ENCODE assay signal across 10 cellular contexts in genomic region chr16:62077998-62078397, GRCh38. TPM values are rescaled to one million over a fixed set of nuclear protein-coding genes. Genes with fewer than 3 reads are reported as not detected.
A peak's percentile ranks its signal among the peaks of the same experiment; 100 is the strongest.
DNase-seq lines count a peak whose midpoint lies in the region; ATAC-seq and TF ChIP-seq lines count a peak whose summit lies in the region.
"Had no signal": no experiment of that assay in that cellular context is flagged by ENCODE, and none has a peak within 500 bp of the region (broad histone marks: within the 10 kb centered on the region; RNA-seq: fewer than 3 reads in every experiment).

No MANE protein-coding gene starts in this region.

- H3K4me3 ChIP-seq in Caco-2 (ENCODE audit: low read depth, low read length) (no peak overlapping the region), lung (no peak overlapping the region)

- no peaks in the 10 kb centered on the region for H3K9me3 Mint-ChIP-seq in Caco-2 (ENCODE audit: unreplicated experiment)

- POLR2A ChIA-PET in Caco-2 (lab: Charles Lee): no interaction called here

- no peaks in the 10 kb centered on the region for H3K4me1 Mint-ChIP-seq in Caco-2 (ENCODE audit: low read depth, unreplicated experiment)
- H3K4me1 Mint-ChIP-seq: immature natural killer cell had no signal

- CTCF ChIA-PET in Caco-2 (lab: Charles Lee): interaction anchor here (0.5 to 1.0 kb wide), 2 partner anchors 133 to 472 kb away, joined by 3 read pairs; no protein-coding TSS in a partner anchor

- H3K36me3 ChIP-seq in Caco-2 (ENCODE audit: control insufficient read depth, insufficient read depth, low read length) (no peaks in the 10 kb centered on the region), lung (ENCODE audit: control insufficient read depth in 2 of 2, insufficient read depth in 2 of 2, low read length in 2 of 2) (no peaks in the 10 kb centered on the region)

- H3K27me3 ChIP-seq in Caco-2 (replicated peaks; ENCODE audit: control insufficient read depth, insufficient read depth, low read length) (no peaks in the 10 kb centered on the region), lung (ENCODE audit: control insufficient read depth, insufficient read depth) (no peaks in the 10 kb centered on the region)

- peak; percentile 11 for ATAC-seq in lung (ENCODE audit: insufficient read depth, low FRiP score)
- no peak for ATAC-seq in GM18858 (IDR thresholded peaks at IDR 0.05; ENCODE audit: unreplicated experiment)
- ATAC-seq in GM18870 (IDR thresholded peaks at IDR 0.05; ENCODE audit: unreplicated experiment): no peak

- BruUV-seq in Caco-2 (replicated peaks; lab: Mats Ljungman, UMichigan): no TSS peak

- H3K27me3 Mint-ChIP-seq in Caco-2 (ENCODE audit: insufficient read depth, unreplicated experiment): peaks cover 11% of the 10 kb centered on the region

- WGBS in lung, 2 donors: 57 to 59% methylated on average over 4 of the region's 4 CpGs

- no peak overlapping the region for H3K4me3 Mint-ChIP-seq in Caco-2 (ENCODE audit: unreplicated experiment)
- H3K4me3 Mint-ChIP-seq: immature natural killer cell had no signal

- H3K36me3 Mint-ChIP-seq in Caco-2 (ENCODE audit: insufficient read depth, unreplicated experiment): no peaks in the 10 kb centered on the region
- H3K36me3 Mint-ChIP-seq: immature natural killer cell had no signal

- no peak overlapping the region for H3K27ac Mint-ChIP-seq in Caco-2 (ENCODE audit: unreplicated experiment)
- H3K27ac Mint-ChIP-seq: immature natural killer cell had no signal

- no peak overlapping the region for H3K27ac ChIP-seq in lung (ENCODE audit: low read depth in 1 of 2, low read length in 1 of 2)

- H3K4me1 ChIP-seq in Caco-2: no peaks in the 10 kb centered on the region
- no peaks in the 10 kb centered on the region for H3K4me1 ChIP-seq in lung (ENCODE audit: control insufficient read depth in 2 of 2, insufficient read depth in 2 of 2, low read length in 2 of 2)

- intact Hi-C loops in Caco-2 (cut with micrococcal nuclease; ENCODE audit: unreplicated experiment): no loop called here

- DNase-seq in Caco-2 (peak; percentile 38 to 40), H4 (ENCODE audit: low spot score) (peak; percentile 11), UCSD-AML1 (lab: John Stamatoyannopoulos, UW; ENCODE audit: unreplicated experiment) (peak; percentile 7), lung (ENCODE audit: low spot score) (no peak), dedifferentiated amniotic fluid mesenchymal stem cell (ENCODE audit: extremely low spot score) (no peak), activated T-cell treated with anti-CD3 and anti-CD28 coated beads for 4 hours (no peak)
- DNase-seq: activated naive CD4-positive, alpha-beta T cell; immature natural killer cell had no signal

- TF ChIP-seq CTCF in Caco-2 (IDR thresholded peaks at IDR 0.05; ENCODE audit: insufficient read depth in 1 of 2, low read depth in 1 of 2, low read length in 1 of 2, severe bottlenecking in 1 of 2, unreplicated experiment in 1 of 2): peak; percentile 38 to 43
- TF ChIP-seq CTCF in lung (IDR thresholded peaks at IDR 0.05; ENCODE audit: control extremely low read depth, extremely low read depth): no peak

- H3K9me3 ChIP-seq in Caco-2 (no peaks in the 10 kb centered on the region), lung (ENCODE audit: control insufficient read depth in 2 of 2, insufficient read depth in 1 of 2, low read length in 1 of 2) (peaks cover 0 to 3% of the 10 kb centered on the region in 2 donors)

RNA-seq across cellular contexts. Expression of gene CDH8, which starts 41.8 kb away (rescaled TPM):
- total RNA-seq in Caco-2 (2022) (1.4 and 1.7 TPM in 2 replicates), lung (1 to 10 TPM in 1 of 2 donors, under 1 TPM in 1; 0.55 to 3.1 TPM)
- 0.08 and 1.4 TPM in 2 replicates for total RNA-seq in H4 (2014; rRNA removed; shearing (Covaris generic))
- polyA plus RNA-seq in lung: under 1 TPM; 0.02 to 0.06 TPM
- polyA plus RNA-seq: immature natural killer cell had no signal

Comparison
In these comparisons a context has a peak if more than half of its experiments do, and no peak if none do; other contexts are left out.
1. DNase-seq: peak in Caco-2 (2 of 2), H4 (single experiment) and UCSD-AML1 (single experiment); none in lung (single experiment), dedifferentiated amniotic fluid mesenchymal stem cell (single experiment) and activated T-cell treated with anti-CD3 and anti-CD28 coated beads for 4 hours (single experiment).